Comparison of ENCODE assay signal across 10 cellular contexts in genomic region chr1:214604543-214604942, GRCh38. TPM values are rescaled to one million over a fixed set of nuclear protein-coding genes. Genes with fewer than 3 reads are reported as not detected.
DNase-seq lines count a peak whose midpoint lies in the region; ATAC-seq, FAIRE-seq and TF ChIP-seq lines count a peak whose summit lies in the region.
"Had no signal": no experiment of that assay in that cellular context is flagged by ENCODE, and none has a peak within 500 bp of the region (broad histone marks: within the 10 kb centered on the region; RNA-seq: fewer than 3 reads in every experiment).

No MANE protein-coding gene starts in this region.

- H3K4me3 ChIP-seq in DND-41 (ENCODE audit: low read depth in 1 of 2, low read length in 2 of 2) (peak overlapping the region; percentile 90 to 93), GM12878 (peak overlapping the region; percentile 79), spleen (no peak overlapping the region)

- POLR2A ChIA-PET in GM12878 (lab: Charles Lee) = interaction anchor here (1.2 to 1.7 kb wide), 2 partner anchors 9 to 23 kb away, joined by 3 to 5 read pairs; no protein-coding TSS in a partner anchor

- no peak for TF ChIP-seq CTCF in DND-41 (IDR thresholded peaks at IDR 0.05; ENCODE audit: borderline replicate concordance, extremely low read depth, low read length, poor library complexity, severe bottlenecking)
- TF ChIP-seq CTCF in GM12878 (IDR thresholded peaks at IDR 0.05 in 2 of 3, conservative IDR thresholded peaks at IDR 0.05 in 1 of 3; ENCODE audit: control insufficient read depth in 2 of 3, extremely low read depth in 1 of 3, insufficient read depth in 1 of 3, low read depth in 3 of 3, low read length in 3 of 3) = no peak
- TF ChIP-seq CTCF in natural killer cell (IDR thresholded peaks at IDR 0.05) = no peak
- no peak for TF ChIP-seq CTCF in spleen (IDR thresholded peaks at IDR 0.05 in 8 of 11, conservative IDR thresholded peaks at IDR 0.05 in 3 of 11)

- no peaks in the 10 kb centered on the region for H3K9me3 ChIP-seq in DND-41 (ENCODE audit: insufficient read depth, low read length, severe bottlenecking)
- H3K9me3 ChIP-seq in KOPT-K1 (ENCODE audit: insufficient read depth, low read length, poor library complexity, severe bottlenecking) = peaks cover 13% of the 10 kb centered on the region
- H3K9me3 ChIP-seq in GM12878 (replicated peaks; ENCODE audit: control insufficient read depth, insufficient read depth, low read length) = no peaks in the 10 kb centered on the region; the same call in 2 of the 3 replicates
- peaks cover 0 to 12% (median 3%) of the 10 kb centered on the region in 8 donors for H3K9me3 ChIP-seq in spleen

- H4K20me1 ChIP-seq in DND-41 (ENCODE audit: insufficient read depth, low read length) = peaks cover 35% of the 10 kb centered on the region
- no peaks in the 10 kb centered on the region for H4K20me1 ChIP-seq in GM12878 (ENCODE audit: control insufficient read depth, insufficient read depth)

- no peak for TF ChIP-seq RAD21 in GM12878 (IDR thresholded peaks at IDR 0.05; ENCODE audit: insufficient read depth, low read depth, low read length)

- H3K36me3 Mint-ChIP-seq in natural killer cell = no peaks in the 10 kb centered on the region

- in situ Hi-C loops in GM12878 (cut with MboI) = no loop called here

- RAD21 ChIA-PET in GM12878 (lab: Charles Lee; ENCODE audit: unreplicated experiment) = interaction anchor here (0.9 to 1.6 kb wide), 3 partner anchors 23 to 272 kb away, joined by 3 to 5 read pairs (median 4); no protein-coding TSS in a partner anchor

- H3K4me2 ChIP-seq in DND-41 (ENCODE audit: insufficient read depth, low read length) = peak overlapping the region; percentile 87
- peak overlapping the region; percentile 77 for H3K4me2 ChIP-seq in GM12878 (ENCODE audit: control insufficient read depth, insufficient read depth)

- peaks cover 15 to 21% of the 10 kb centered on the region in 2 donors for H3K4me1 Mint-ChIP-seq in natural killer cell

- no peaks in the 10 kb centered on the region for H3K9me3 Mint-ChIP-seq in natural killer cell

- FAIRE-seq in GM12878 (lab: Jason Lieb, UNC) = no peak
- FAIRE-seq: islet of Langerhans had no signal

- H3K4me1 ChIP-seq in DND-41 (ENCODE audit: insufficient read depth, low read length) (peaks cover 28% of the 10 kb centered on the region), GM12878 (ENCODE audit: control insufficient read depth, insufficient read depth, low read length) (no peaks in the 10 kb centered on the region), spleen (peaks cover 4 to 25% (median 16%) of the 10 kb centered on the region in 6 donors)

- H3K27ac ChIP-seq in DND-41 (ENCODE audit: low read length) = peak overlapping the region; percentile 96
- H3K27ac ChIP-seq in KOPT-K1 (ENCODE audit: low read depth, low read length, poor library complexity, severe bottlenecking) = peak overlapping the region; percentile 93
- H3K27ac ChIP-seq in GM12878 (ENCODE audit: control insufficient read depth, insufficient read depth) = 0 out of 2 replicates have a peak overlapping the region, but pooled peaks have one; percentile 85
- no peak overlapping the region for H3K27ac ChIP-seq in spleen

- peaks cover 65% of the 10 kb centered on the region for H3K79me2 ChIP-seq in DND-41 (ENCODE audit: insufficient read depth, low read length)
- H3K79me2 ChIP-seq in GM12878 (ENCODE audit: control insufficient read depth, insufficient read depth, low read length) = peaks cover 28% of the 10 kb centered on the region

- no peak for TF ChIP-seq EP300 in GM12878 (IDR thresholded peaks at IDR 0.05; ENCODE audit: borderline replicate concordance in 1 of 2, control insufficient read depth in 1 of 2, low read depth in 2 of 2, low read length in 2 of 2)

- no peak for ATAC-seq in DND-41 (ENCODE audit: insufficient read depth, low read depth)
- ATAC-seq in GM12878 = no peak
- no peak for ATAC-seq in natural killer cell
- ATAC-seq in HG03108 (IDR thresholded peaks at IDR 0.05; ENCODE audit: unreplicated experiment) = no peak
- ATAC-seq in GM21717 (IDR thresholded peaks at IDR 0.05; ENCODE audit: unreplicated experiment) = no peak
- no peak for ATAC-seq in GM18867 (IDR thresholded peaks at IDR 0.05; ENCODE audit: unreplicated experiment)

- H3K27ac Mint-ChIP-seq in natural killer cell = peak overlapping the region in 1 of 2 donors; percentile 4

- H3K4me3 Mint-ChIP-seq in natural killer cell = peak overlapping the region; percentile 89

- SMC1A ChIA-PET in GM12878 (lab: Charles Lee; ENCODE audit: uncharacterized antibody, unreplicated experiment) = interaction anchor here (0.6 to 2.1 kb wide), 12 partner anchors 11 to 274 kb away, joined by 3 to 9 read pairs (median 3); no protein-coding TSS in a partner anchor

- H3K27me3 Mint-ChIP-seq in natural killer cell (ENCODE audit: low read depth in 2 of 2) = peaks cover 0 to 7% of the 10 kb centered on the region in 2 donors

- DNase-seq in DND-41 = no peak
- no peak for DNase-seq in GM12878 (ENCODE audit: low read depth, low spot score)
- no peak for DNase-seq in natural killer cell
- DNase-seq in spleen = no peak
- DNase-seq: NCI-H2081 treated with DMSO at 0.1 percent for 48 hours had no signal

- no TSS peak for BruUV-seq in GM12878 (replicated peaks; lab: Mats Ljungman, UMichigan)

- CTCF ChIA-PET in GM12878 (lab: Yijun Ruan, JAX) = interaction anchor here (0.7 to 1.6 kb wide), 8 partner anchors 9 to 332 kb away, joined by 3 to 7 read pairs (median 3); no protein-coding TSS in a partner anchor

- TF ChIP-seq POLR2A in GM12878 (IDR thresholded peaks at IDR 0.05; ENCODE audit: low read depth, low read length) = no peak
- TF ChIP-seq POLR2A in spleen (IDR thresholded peaks at IDR 0.05) = no peak

- H2AFZ ChIP-seq in DND-41 (ENCODE audit: low read depth, low read length) (no peak overlapping the region), GM12878 (ENCODE audit: control insufficient read depth, low read depth, low read length) (peak overlapping the region; percentile 85; the same call in 1 of the 2 replicates)

- intact Hi-C loops in GM12878 (cut with micrococcal nuclease; ENCODE audit: unreplicated experiment) = no loop called here
- intact Hi-C loops in natural killer cell (cut with micrococcal nuclease) = no loop called here
- intact Hi-C loops in spleen (cut with DNase I; ENCODE audit: low total_unique reads) = no loop called here

- H3K27me3 ChIP-seq in DND-41 (ENCODE audit: insufficient read depth, low read length, poor library complexity) = no peaks in the 10 kb centered on the region
- H3K27me3 ChIP-seq in GM12878 (replicated peaks in 1 of 2; ENCODE audit: control insufficient read depth in 2 of 2, insufficient read depth in 2 of 2, low read length in 1 of 2) = no peaks in the 10 kb centered on the region
- no peaks in the 10 kb centered on the region for H3K27me3 ChIP-seq in spleen (replicated peaks in 1 of 7)

- peaks cover 50% of the 10 kb centered on the region for H3K36me3 ChIP-seq in DND-41 (ENCODE audit: insufficient read depth, low read length)
- H3K36me3 ChIP-seq in KOPT-K1 (ENCODE audit: insufficient read depth, low read length) = peaks cover 21% of the 10 kb centered on the region
- H3K36me3 ChIP-seq in GM12878 (ENCODE audit: control insufficient read depth in 2 of 2, insufficient read depth in 2 of 2, low read length in 1 of 2) = peaks cover 0 to 2% of the 10 kb centered on the region in 2 experiments; a peak in 1 of 4 replicates
- peaks cover 0 to 13% (median 0%) of the 10 kb centered on the region in 6 donors for H3K36me3 ChIP-seq in spleen

- H3K9ac ChIP-seq in DND-41 (ENCODE audit: low read depth, low read length) = peak overlapping the region; percentile 95
- peak overlapping the region; percentile 92 for H3K9ac ChIP-seq in GM12878 (ENCODE audit: control insufficient read depth, insufficient read depth, low read length)

RNA-seq across cellular contexts. Expression of gene CENPF, which starts 1.5 kb away (rescaled TPM):
- 49.6 and 51.6 TPM in 2 replicates for total RNA-seq in GM12878 (2013; cell fraction: nucleolus; rRNA removed)
- total RNA-seq in GM12878 (2014; rRNA removed) (49.5 and 55.4 TPM in 2 replicates), GM12878 (2014; rRNA removed; fragmentation: Illumina TruSeq; extraction: Trizol) (124 and 132 TPM in 2 replicates), GM12878 (2021) (73.1 and 85.0 TPM in 2 replicates), natural killer cell (1 to 10 TPM; 3.8 to 6.6 (median 4.0) TPM), spleen (10 to 100 TPM in 2 of 7 donors, 1 to 10 TPM in 5; 2.8 to 12.8 (median 6.5) TPM)
- 17.7 TPM for polyA plus RNA-seq in GM12878 (2011; ENCODE audit: low read depth)
- polyA plus RNA-seq in GM12878 (2011; rRNA removed) (42.0 and 83.6 TPM in 2 replicates), GM12878 (2014; fragmentation: Illumina TruSeq; extraction: Trizol) (95.7 and 101 TPM in 2 replicates), GM12878 (2014; fragmentation: Nextera tagmentation; extraction: Ambion mirVana) (10 to 100 TPM; 26.0 to 68.0 TPM), GM12878 (2014; rRNA removed) (38.5 and 51.0 TPM in 2 replicates), GM12878 (2016; fragmentation: Nextera tagmentation; extraction: Ambion mirVana) (10 to 100 TPM; 90.9 to 95.1 TPM), spleen (1 to 10 TPM; 1.2 to 7.5 (median 1.3) TPM)
- 19.7 and 19.8 TPM in 2 replicates for polyA plus RNA-seq in GM12878 (2011; cell fraction: cytosol; rRNA removed)
- polyA plus RNA-seq in GM12878 (2011; cell fraction: nucleus; rRNA removed) = 62.4 and 63.9 TPM in 2 replicates
- 23.3 and 40.5 TPM in 2 replicates for polyA plus RNA-seq in GM12878 (2012)
- 25.7 and 32.0 TPM in 2 replicates for polyA minus RNA-seq in GM12878 (2011; rRNA and poly(A)+ RNA removed)
- polyA minus RNA-seq in GM12878 (2011; cell fraction: cytosol; rRNA and poly(A)+ RNA removed) = 22.6 and 25.8 TPM in 2 replicates
- 21.8 and 28.6 TPM in 2 replicates for polyA minus RNA-seq in GM12878 (2011; cell fraction: nucleus; rRNA and poly(A)+ RNA removed)

RNA-seq across cellular contexts. Expression of gene PTPN14, which starts 53.1 kb away (rescaled TPM):
- total RNA-seq in GM12878 (2013; cell fraction: nucleolus; rRNA removed) = 0.42 and 0.73 TPM in 2 replicates
- total RNA-seq in GM12878 (2014; rRNA removed) (0.44 and 0.68 TPM in 2 replicates), GM12878 (2014; rRNA removed; fragmentation: Illumina TruSeq; extraction: Trizol) (0.45 and 0.74 TPM in 2 replicates), GM12878 (2021) (2.0 and 2.2 TPM in 2 replicates), natural killer cell (under 1 TPM in 1 of 3 donors, not detected in 2; 0.02 TPM), spleen (10 to 100 TPM; 12.6 to 28.5 (median 21.6) TPM)
- polyA plus RNA-seq in GM12878 (2011; ENCODE audit: low read depth) = 0.12 TPM
- polyA plus RNA-seq in GM12878 (2011; rRNA removed) (5.1 and 5.4 TPM in 2 replicates), GM12878 (2014; fragmentation: Illumina TruSeq; extraction: Trizol) (0.40 and 0.43 TPM in 2 replicates), GM12878 (2014; fragmentation: Nextera tagmentation; extraction: Ambion mirVana) (under 1 TPM; 0.05 to 0.14 TPM), GM12878 (2014; rRNA removed) (0.42 and 0.43 TPM in 2 replicates), GM12878 (2016; fragmentation: Nextera tagmentation; extraction: Ambion mirVana) (under 1 TPM; 0.44 to 0.58 TPM), spleen (1 to 10 TPM in 2 of 3 donors, under 1 TPM in 1; 0.83 to 4.0 (median 1.2) TPM)
- polyA plus RNA-seq in GM12878 (2011; cell fraction: cytosol; rRNA removed) = 4.6 and 5.0 TPM in 2 replicates
- polyA plus RNA-seq in GM12878 (2011; cell fraction: nucleus; rRNA removed) = 5.8 and 6.3 TPM in 2 replicates
- 0.11 and 0.20 TPM in 2 replicates for polyA plus RNA-seq in GM12878 (2012)
- polyA minus RNA-seq in GM12878 (2011; rRNA and poly(A)+ RNA removed) = 17.4 and 20.8 TPM in 2 replicates
- polyA minus RNA-seq in GM12878 (2011; cell fraction: cytosol; rRNA and poly(A)+ RNA removed) = 7.2 and 7.6 TPM in 2 replicates
- polyA minus RNA-seq in GM12878 (2011; cell fraction: nucleus; rRNA and poly(A)+ RNA removed) = 8.6 and 14.7 TPM in 2 replicates

Comparison
In these comparisons a context has a peak if more than half of its experiments do, and no peak if none do; other contexts are left out.
1. H3K27ac ChIP-seq: peak in DND-41 (single experiment), KOPT-K1 (single experiment) and GM12878 (single experiment); none in spleen (0 of 8).
2. H3K4me3 ChIP-seq: peak in DND-41 (2 of 2) and GM12878 (single experiment); none in spleen (0 of 8).
3. RNA of gene PTPN14, which starts 53.1 kb away (total RNA-seq): 12.6 to 28.5 TPM in spleen; 0.42 to 2.2 TPM in GM12878 and 0.02 TPM in natural killer cell; every median in the first group is over 4 times any median in the second.